In the genomic region with DNA sequence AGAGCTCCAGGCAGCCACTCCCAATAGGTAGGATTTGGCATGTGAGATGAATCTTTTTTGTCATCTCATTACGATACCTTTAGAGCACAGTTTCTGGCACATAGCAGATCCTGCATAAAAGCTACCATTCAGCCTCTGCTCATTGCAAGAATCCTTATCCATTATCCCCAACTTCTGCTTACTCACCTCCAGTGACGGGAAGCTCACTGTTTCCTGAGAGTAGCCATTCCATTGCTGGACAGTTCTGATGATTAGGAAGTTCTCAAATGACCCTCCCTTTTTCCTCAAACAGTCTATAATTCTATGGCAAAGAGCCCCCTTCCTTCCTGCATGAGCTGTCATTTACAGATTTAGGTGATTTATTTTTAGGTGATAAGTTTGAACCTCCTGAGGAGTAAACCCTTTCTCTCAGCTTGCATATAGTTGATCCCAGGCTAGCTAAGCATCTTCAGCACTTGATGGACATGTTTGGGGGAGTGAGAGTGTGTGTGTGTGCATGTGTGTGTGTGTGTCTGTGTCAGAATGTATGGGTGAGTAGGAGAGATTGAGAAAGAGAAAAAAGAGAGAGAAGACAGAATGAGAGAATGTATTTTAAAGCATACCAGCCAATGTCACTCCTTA, we compare ENCODE assay signal across 24 cellular contexts.
DNase-seq lines count a peak whose midpoint lies in the region; ATAC-seq and TF ChIP-seq lines count a peak whose summit lies in the region.
"Had no signal": no experiment of that assay in that cellular context is flagged by ENCODE, and none has a peak within 500 bp of the region (broad histone marks: within the 10 kb centered on the region; RNA-seq: fewer than 3 reads in every experiment).

No MANE protein-coding gene starts in this region.

- H3K4me1 ChIP-seq in HEK293 (ENCODE audit: control insufficient read depth, insufficient read depth, low read length) = 0 out of 2 replicates have a peak, but pooled peaks cover 5% of the 10 kb centered on the region
- no peaks in the 10 kb centered on the region for H3K4me1 ChIP-seq in CD8-positive, alpha-beta T cell (ENCODE audit: insufficient read depth, low read length)

- H3K27ac ChIP-seq in HEK293 (ENCODE audit: extremely low read depth, low read depth, low read length) = no peak overlapping the region
- peak overlapping the region; percentile 16; the same call in 1 of the 2 replicates for H3K27ac ChIP-seq in WERI-Rb-1
- H3K27ac ChIP-seq in CD8-positive, alpha-beta T cell (ENCODE audit: low read depth, low read length) = no peak overlapping the region
- H3K27ac ChIP-seq: PC-9 had no signal

- H3K36me3 Mint-ChIP-seq in glutamatergic neuron (ENCODE audit: unreplicated experiment) = no peaks in the 10 kb centered on the region
- H3K36me3 Mint-ChIP-seq in CD8-positive, alpha-beta T cell = no peaks in the 10 kb centered on the region
- H3K36me3 Mint-ChIP-seq: CD4-positive, CD25-positive, alpha-beta regulatory T cell had no signal

- H3K36me3 ChIP-seq in HEK293 (ENCODE audit: control insufficient read depth in 2 of 2, insufficient read depth in 1 of 2, low read length in 2 of 2) = no peaks in the 10 kb centered on the region
- H3K36me3 ChIP-seq in WERI-Rb-1 = no peaks in the 10 kb centered on the region
- no peaks in the 10 kb centered on the region for H3K36me3 ChIP-seq in CD8-positive, alpha-beta T cell (ENCODE audit: insufficient read depth, low read length)

- intact Hi-C loops in CD8-positive, alpha-beta T cell (cut with DNase I, micrococcal nuclease) = no loop called here

- H3K27me3 ChIP-seq in WERI-Rb-1 (ENCODE audit: insufficient read depth, low read depth, severe bottlenecking) = no peaks in the 10 kb centered on the region
- H3K27me3 ChIP-seq in CD8-positive, alpha-beta T cell (ENCODE audit: insufficient read depth, low read length) = no peaks in the 10 kb centered on the region

- POLR2A ChIA-PET in HEK293 (lab: Yijun Ruan, JAX) = no interaction called here
- POLR2A ChIA-PET in CD8-positive, alpha-beta T cell (lab: Charles Lee) = no interaction called here

- peak overlapping the region; percentile 1 for H3K4me3 Mint-ChIP-seq in glutamatergic neuron (ENCODE audit: unreplicated experiment)
- no peak overlapping the region for H3K4me3 Mint-ChIP-seq in CD8-positive, alpha-beta T cell
- H3K4me3 Mint-ChIP-seq: B cell; CD4-positive, CD25-positive, alpha-beta regulatory T cell had no signal

- no peak overlapping the region for H3K4me3 ChIP-seq in HEK293 (ENCODE audit: low read depth, low read length)
- no peak overlapping the region for H3K4me3 ChIP-seq in WERI-Rb-1 (ENCODE audit: low read depth, low read length)
- H3K4me3 ChIP-seq in CD8-positive, alpha-beta T cell (ENCODE audit: low read depth, low read length) = no peak overlapping the region
- H3K4me3 ChIP-seq: A549, PC-9 had no signal

- H3K9me3 Mint-ChIP-seq in glutamatergic neuron (ENCODE audit: unreplicated experiment) = peaks cover 8% of the 10 kb centered on the region
- no peaks in the 10 kb centered on the region for H3K9me3 Mint-ChIP-seq in CD8-positive, alpha-beta T cell
- H3K9me3 Mint-ChIP-seq: CD4-positive, CD25-positive, alpha-beta regulatory T cell had no signal

- H3K4me1 Mint-ChIP-seq in glutamatergic neuron (ENCODE audit: low read depth, unreplicated experiment) = peaks cover 53% of the 10 kb centered on the region
- H3K4me1 Mint-ChIP-seq in CD8-positive, alpha-beta T cell (ENCODE audit: low read depth) = no peaks in the 10 kb centered on the region
- H3K4me1 Mint-ChIP-seq: B cell; CD4-positive, CD25-positive, alpha-beta regulatory T cell had no signal

- DNase-seq in WERI-Rb-1 (no peak), glutamatergic neuron (no peak), putamen (ENCODE audit: low spot score) (peak; percentile 71), GM03348 (ENCODE audit: low spot score) (no peak)
- no peak for DNase-seq in CD8-positive, alpha-beta T cell
- no peak for DNase-seq in stimulated activated CD4-positive, alpha-beta T cell treated with anti-CD3 and anti-CD28 coated beads, Interleukin-4, amount 100 ng/mL, for 1 hour
- DNase-seq in stimulated activated CD4-positive, alpha-beta T cell treated with anti-CD3 and anti-CD28 coated beads, Interleukin-15, amount 100 ng/mL, for 24 hours = no peak
- DNase-seq: CD4-positive, CD25-positive, alpha-beta regulatory T cell; COR-L47; DND-41; KBM-7; MM.1S; NCI-H1048; NCI-H1417 treated with DMSO at 0.1 percent for 48 hours; NCI-H187; NCI-H446 treated with DMSO at 0.1 percent for 48 hours; NCI-H526 treated with DMSO at 0.1 percent for 48 hours; PC-9; SIG-M5; SK-N-SH had no signal

- ATAC-seq in CD8-positive, alpha-beta T cell = no peak
- ATAC-seq: A549, HepG2 had no signal

- peak overlapping the region; percentile 69 for H3K27ac Mint-ChIP-seq in glutamatergic neuron (ENCODE audit: unreplicated experiment)
- no peak overlapping the region for H3K27ac Mint-ChIP-seq in CD8-positive, alpha-beta T cell
- H3K27ac Mint-ChIP-seq: B cell; CD4-positive, CD25-positive, alpha-beta regulatory T cell had no signal

- H3K27me3 Mint-ChIP-seq in glutamatergic neuron (ENCODE audit: unreplicated experiment) = peaks cover 12% of the 10 kb centered on the region
- H3K27me3 Mint-ChIP-seq in CD8-positive, alpha-beta T cell (ENCODE audit: low read depth) = no peaks in the 10 kb centered on the region

- no peak for TF ChIP-seq CTCF in HEK293 (tag by site-specific recombination; IDR thresholded peaks at IDR 0.05)
- no peak for TF ChIP-seq CTCF in WERI-Rb-1 (IDR thresholded peaks at IDR 0.05; ENCODE audit: low read depth, low read length)
- TF ChIP-seq CTCF in glutamatergic neuron (IDR thresholded peaks at IDR 0.05; ENCODE audit: partially characterized antibody, unreplicated experiment) = no peak
- TF ChIP-seq CTCF in CD8-positive, alpha-beta T cell (IDR thresholded peaks at IDR 0.05) = no peak

- CTCF ChIA-PET in HEK293 (lab: Yijun Ruan, JAX) = interaction anchor here (0.6 to 2.0 kb wide), 6 partner anchors 13 to 174 kb away, joined by 3 to 5 read pairs (median 4); no protein-coding TSS in a partner anchor
- CTCF ChIA-PET in CD8-positive, alpha-beta T cell (lab: Charles Lee) = interaction anchor here (1.0 to 1.4 kb wide), 2 partner anchors 9 to 179 kb away, joined by 3 read pairs; no protein-coding TSS in a partner anchor

- no peaks in the 10 kb centered on the region for H3K9me3 ChIP-seq in HEK293 (ENCODE audit: control insufficient read depth, insufficient read depth, low read depth, low read length)
- H3K9me3 ChIP-seq in WERI-Rb-1 (ENCODE audit: severe bottlenecking) = no peaks in the 10 kb centered on the region
- H3K9me3 ChIP-seq in CD8-positive, alpha-beta T cell (ENCODE audit: low read length) = no peaks in the 10 kb centered on the region
- H3K9me3 ChIP-seq: A549, SK-N-SH had no signal

TF ChIP-seq in HEK293, 187 proteins besides CTCF, POLR2A, EP300 and RAD21:
- TF ChIP-seq ZNF274 (IDR thresholded peaks at IDR 0.05; ENCODE audit: low read length) (no peak), ZNF274 (tag by site-specific recombination; IDR thresholded peaks at IDR 0.05; ENCODE audit: borderline replicate concordance) (no peak), ZEB2 (tag by site-specific recombination; IDR thresholded peaks at IDR 0.05) (no peak), ZNF132 (tag by site-specific recombination; IDR thresholded peaks at IDR 0.05; ENCODE audit: borderline replicate concordance) (no peak), RBAK (tag by site-specific recombination; IDR thresholded peaks at IDR 0.05) (no peak), ZNF549 (tag by site-specific recombination; IDR thresholded peaks at IDR 0.05) (no peak), SP3 (tag by site-specific recombination; IDR thresholded peaks at IDR 0.05) (no peak), KLF16 (tag by site-specific recombination; IDR thresholded peaks at IDR 0.05) (no peak)
- TF ChIP-seq, protein P1, sequence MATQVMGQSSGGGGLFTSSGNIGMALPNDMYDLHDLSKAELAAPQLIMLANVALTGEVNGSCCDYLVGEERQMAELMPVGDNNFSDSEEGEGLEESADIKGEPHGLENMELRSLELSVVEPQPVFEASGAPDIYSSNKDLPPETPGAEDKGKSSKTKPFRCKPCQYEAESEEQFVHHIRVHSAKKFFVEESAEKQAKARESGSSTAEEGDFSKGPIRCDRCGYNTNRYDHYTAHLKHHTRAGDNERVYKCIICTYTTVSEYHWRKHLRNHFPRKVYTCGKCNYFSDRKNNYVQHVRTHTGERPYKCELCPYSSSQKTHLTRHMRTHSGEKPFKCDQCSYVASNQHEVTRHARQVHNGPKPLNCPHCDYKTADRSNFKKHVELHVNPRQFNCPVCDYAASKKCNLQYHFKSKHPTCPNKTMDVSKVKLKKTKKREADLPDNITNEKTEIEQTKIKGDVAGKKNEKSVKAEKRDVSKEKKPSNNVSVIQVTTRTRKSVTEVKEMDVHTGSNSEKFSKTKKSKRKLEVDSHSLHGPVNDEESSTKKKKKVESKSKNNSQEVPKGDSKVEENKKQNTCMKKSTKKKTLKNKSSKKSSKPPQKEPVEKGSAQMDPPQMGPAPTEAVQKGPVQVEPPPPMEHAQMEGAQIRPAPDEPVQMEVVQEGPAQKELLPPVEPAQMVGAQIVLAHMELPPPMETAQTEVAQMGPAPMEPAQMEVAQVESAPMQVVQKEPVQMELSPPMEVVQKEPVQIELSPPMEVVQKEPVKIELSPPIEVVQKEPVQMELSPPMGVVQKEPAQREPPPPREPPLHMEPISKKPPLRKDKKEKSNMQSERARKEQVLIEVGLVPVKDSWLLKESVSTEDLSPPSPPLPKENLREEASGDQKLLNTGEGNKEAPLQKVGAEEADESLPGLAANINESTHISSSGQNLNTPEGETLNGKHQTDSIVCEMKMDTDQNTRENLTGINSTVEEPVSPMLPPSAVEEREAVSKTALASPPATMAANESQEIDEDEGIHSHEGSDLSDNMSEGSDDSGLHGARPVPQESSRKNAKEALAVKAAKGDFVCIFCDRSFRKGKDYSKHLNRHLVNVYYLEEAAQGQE (tag by site-specific recombination; IDR thresholded peaks at IDR 0.05) = 0 out of 2 replicates have a peak, but pooled peaks have one; percentile 46
